1 cellular context compared by ENCODE assay signal in the genomic region with DNA sequence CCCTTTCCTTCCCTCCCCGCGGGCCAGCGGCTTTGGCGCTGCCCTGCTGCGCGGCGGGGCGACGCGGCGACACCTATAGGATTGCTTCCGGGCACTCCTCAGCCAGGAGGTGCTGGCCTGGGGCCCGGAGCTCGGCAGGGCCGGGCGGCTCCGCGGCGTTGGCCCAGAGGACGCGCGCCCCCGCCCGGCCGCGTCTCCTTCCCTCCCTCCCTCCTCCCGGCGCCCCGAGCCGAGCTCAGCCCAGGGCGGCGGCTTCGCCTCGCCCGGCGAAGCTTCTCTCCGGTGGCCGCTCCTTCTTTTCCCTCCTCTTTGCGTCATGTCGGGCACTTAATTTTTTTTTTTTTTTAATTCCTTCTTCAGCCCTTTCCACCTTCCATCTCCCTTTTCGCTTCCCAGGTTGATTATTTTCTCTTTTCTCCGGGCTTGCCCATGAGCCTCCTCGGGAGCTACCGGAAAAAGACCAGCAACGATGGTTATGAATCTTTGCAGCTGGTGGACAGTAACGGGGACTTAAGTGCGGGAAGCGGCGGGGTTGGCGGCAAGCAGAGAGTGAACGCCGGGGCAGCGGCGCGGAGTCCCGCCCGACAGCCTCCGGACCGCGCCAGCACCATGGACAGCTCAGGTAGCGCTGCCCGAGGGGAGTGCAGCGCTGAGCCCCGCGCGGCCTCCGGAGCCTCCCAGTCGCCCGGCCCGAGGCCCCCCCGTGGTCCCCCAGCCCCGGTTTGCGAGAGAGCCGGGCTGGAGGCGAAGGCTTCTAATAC.
TF ChIP-seq lines count a peak whose summit lies in the region.

TSS of gene DNAJC6 (plus strand) at position 227 of the 761 bp plus-strand sequence. CDS start at position 430, 203 bp downstream.

TF ChIP-seq in HepG2, 621 proteins besides CTCF, POLR2A, EP300 and RAD21 (continued from another document):
- TF ChIP-seq ZBTB46 (CRISPR knock-in tag; IDR thresholded peaks at IDR 0.05; ENCODE audit: borderline replicate concordance) (no peak), TCF12 (IDR thresholded peaks at IDR 0.05) (no peak), TCF12 (CRISPR knock-in tag; IDR thresholded peaks at IDR 0.05) (peak; percentile 64; the same call in 1 of the 2 replicates), SIX1 (CRISPR knock-in tag; IDR thresholded peaks at IDR 0.05; ENCODE audit: borderline replicate concordance) (peak; percentile 25; the same call in 1 of the 2 replicates), NFRKB (IDR thresholded peaks at IDR 0.05) (no peak), PCBP2 (optimal IDR thresholded peaks at IDR 0.05; ENCODE audit: low read depth, low read length, poor library complexity, severe bottlenecking) (no peak), ZNF496 (CRISPR knock-in tag; IDR thresholded peaks at IDR 0.05; ENCODE audit: insufficient replicate concordance) (no peak), PHF5A (CRISPR knock-in tag; IDR thresholded peaks at IDR 0.05; ENCODE audit: low read depth, unreplicated experiment) (no peak), YEATS4 (CRISPR knock-in tag; IDR thresholded peaks at IDR 0.05; ENCODE audit: borderline replicate concordance) (peak; percentile 64), POGZ (CRISPR knock-in tag; IDR thresholded peaks at IDR 0.05) (peak; percentile 43; the same call in 1 of the 2 replicates)
- TF ChIP-seq, protein P1, sequence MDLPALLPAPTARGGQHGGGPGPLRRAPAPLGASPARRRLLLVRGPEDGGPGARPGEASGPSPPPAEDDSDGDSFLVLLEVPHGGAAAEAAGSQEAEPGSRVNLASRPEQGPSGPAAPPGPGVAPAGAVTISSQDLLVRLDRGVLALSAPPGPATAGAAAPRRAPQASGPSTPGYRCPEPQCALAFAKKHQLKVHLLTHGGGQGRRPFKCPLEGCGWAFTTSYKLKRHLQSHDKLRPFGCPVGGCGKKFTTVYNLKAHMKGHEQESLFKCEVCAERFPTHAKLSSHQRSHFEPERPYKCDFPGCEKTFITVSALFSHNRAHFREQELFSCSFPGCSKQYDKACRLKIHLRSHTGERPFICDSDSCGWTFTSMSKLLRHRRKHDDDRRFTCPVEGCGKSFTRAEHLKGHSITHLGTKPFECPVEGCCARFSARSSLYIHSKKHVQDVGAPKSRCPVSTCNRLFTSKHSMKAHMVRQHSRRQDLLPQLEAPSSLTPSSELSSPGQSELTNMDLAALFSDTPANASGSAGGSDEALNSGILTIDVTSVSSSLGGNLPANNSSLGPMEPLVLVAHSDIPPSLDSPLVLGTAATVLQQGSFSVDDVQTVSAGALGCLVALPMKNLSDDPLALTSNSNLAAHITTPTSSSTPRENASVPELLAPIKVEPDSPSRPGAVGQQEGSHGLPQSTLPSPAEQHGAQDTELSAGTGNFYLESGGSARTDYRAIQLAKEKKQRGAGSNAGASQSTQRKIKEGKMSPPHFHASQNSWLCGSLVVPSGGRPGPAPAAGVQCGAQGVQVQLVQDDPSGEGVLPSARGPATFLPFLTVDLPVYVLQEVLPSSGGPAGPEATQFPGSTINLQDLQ (CRISPR knock-in tag; IDR thresholded peaks at IDR 0.05) = peak; percentile 77; the same call in 1 of the 2 replicates
- TF ChIP-seq, protein P2, sequence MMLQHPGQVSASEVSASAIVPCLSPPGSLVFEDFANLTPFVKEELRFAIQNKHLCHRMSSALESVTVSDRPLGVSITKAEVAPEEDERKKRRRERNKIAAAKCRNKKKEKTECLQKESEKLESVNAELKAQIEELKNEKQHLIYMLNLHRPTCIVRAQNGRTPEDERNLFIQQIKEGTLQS (CRISPR knock-in tag; IDR thresholded peaks at IDR 0.05) = peak; percentile 80; the same call in 1 of the 2 replicates
- TF ChIP-seq, protein P3, sequence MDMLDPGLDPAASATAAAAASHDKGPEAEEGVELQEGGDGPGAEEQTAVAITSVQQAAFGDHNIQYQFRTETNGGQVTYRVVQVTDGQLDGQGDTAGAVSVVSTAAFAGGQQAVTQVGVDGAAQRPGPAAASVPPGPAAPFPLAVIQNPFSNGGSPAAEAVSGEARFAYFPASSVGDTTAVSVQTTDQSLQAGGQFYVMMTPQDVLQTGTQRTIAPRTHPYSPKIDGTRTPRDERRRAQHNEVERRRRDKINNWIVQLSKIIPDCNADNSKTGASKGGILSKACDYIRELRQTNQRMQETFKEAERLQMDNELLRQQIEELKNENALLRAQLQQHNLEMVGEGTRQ (IDR thresholded peaks at IDR 0.05; ENCODE audit: low read depth, low read length) = no peak
- TF ChIP-seq, protein P3 (CRISPR knock-in tag; IDR thresholded peaks at IDR 0.05; ENCODE audit: borderline replicate concordance) = no peak
